In the genomic region with DNA sequence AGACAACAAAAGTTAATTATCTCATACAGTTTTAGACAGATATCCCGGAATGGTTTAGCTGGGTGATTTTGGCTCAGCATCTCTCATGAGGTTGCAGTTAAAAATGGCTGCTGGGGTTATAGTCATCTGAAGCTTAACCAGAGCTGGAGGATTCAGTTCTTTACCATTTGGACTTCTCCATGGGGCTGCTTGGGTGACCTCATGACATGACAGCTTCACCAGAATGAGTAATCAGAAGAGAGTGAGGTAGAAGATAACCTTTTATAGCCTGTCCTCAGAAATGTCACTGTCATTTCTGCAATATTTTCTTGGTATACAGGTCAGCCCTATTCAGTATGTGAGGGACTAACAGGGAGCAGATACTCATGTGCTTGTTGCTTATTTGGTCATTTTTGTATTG, we compare ENCODE assay signal across 1 cellular context.
TF ChIP-seq lines count a peak whose summit lies in the region.

No MANE protein-coding gene starts in this region.

TF ChIP-seq in GM12878, 131 proteins besides CTCF, POLR2A, EP300 and RAD21:
- TF ChIP-seq RB1 (IDR thresholded peaks at IDR 0.05; ENCODE audit: borderline replicate concordance), result no peak
- TF ChIP-seq CHD4 (IDR thresholded peaks at IDR 0.05), result no peak
- TF ChIP-seq, protein P1, sequence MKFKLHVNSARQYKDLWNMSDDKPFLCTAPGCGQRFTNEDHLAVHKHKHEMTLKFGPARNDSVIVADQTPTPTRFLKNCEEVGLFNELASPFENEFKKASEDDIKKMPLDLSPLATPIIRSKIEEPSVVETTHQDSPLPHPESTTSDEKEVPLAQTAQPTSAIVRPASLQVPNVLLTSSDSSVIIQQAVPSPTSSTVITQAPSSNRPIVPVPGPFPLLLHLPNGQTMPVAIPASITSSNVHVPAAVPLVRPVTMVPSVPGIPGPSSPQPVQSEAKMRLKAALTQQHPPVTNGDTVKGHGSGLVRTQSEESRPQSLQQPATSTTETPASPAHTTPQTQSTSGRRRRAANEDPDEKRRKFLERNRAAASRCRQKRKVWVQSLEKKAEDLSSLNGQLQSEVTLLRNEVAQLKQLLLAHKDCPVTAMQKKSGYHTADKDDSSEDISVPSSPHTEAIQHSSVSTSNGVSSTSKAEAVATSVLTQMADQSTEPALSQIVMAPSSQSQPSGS (IDR thresholded peaks at IDR 0.05; ENCODE audit: low read length), result no peak
- TF ChIP-seq, protein P2, sequence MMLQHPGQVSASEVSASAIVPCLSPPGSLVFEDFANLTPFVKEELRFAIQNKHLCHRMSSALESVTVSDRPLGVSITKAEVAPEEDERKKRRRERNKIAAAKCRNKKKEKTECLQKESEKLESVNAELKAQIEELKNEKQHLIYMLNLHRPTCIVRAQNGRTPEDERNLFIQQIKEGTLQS (IDR thresholded peaks at IDR 0.05; ENCODE audit: borderline replicate concordance, extremely low read depth, low read depth, low read length), result no peak
- no peak for TF ChIP-seq PAX5 (IDR thresholded peaks at IDR 0.05; ENCODE audit: borderline replicate concordance, low read depth, low read length)
- no peak for TF ChIP-seq SPI1 (IDR thresholded peaks at IDR 0.05; ENCODE audit: borderline replicate concordance, insufficient read depth, low read depth, low read length)
- no peak for TF ChIP-seq SMAD1 (IDR thresholded peaks at IDR 0.05; ENCODE audit: low read depth, partially characterized antibody)
- no peak for TF ChIP-seq IKZF1 (conservative IDR thresholded peaks at IDR 0.05)
- TF ChIP-seq, protein P3, sequence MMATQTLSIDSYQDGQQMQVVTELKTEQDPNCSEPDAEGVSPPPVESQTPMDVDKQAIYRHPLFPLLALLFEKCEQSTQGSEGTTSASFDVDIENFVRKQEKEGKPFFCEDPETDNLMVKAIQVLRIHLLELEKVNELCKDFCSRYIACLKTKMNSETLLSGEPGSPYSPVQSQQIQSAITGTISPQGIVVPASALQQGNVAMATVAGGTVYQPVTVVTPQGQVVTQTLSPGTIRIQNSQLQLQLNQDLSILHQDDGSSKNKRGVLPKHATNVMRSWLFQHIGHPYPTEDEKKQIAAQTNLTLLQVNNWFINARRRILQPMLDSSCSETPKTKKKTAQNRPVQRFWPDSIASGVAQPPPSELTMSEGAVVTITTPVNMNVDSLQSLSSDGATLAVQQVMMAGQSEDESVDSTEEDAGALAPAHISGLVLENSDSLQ (IDR thresholded peaks at IDR 0.05), result no peak
- no peak for TF ChIP-seq MYB (IDR thresholded peaks at IDR 0.05; ENCODE audit: borderline replicate concordance, low read depth, low read length)
- TF ChIP-seq, protein P4, sequence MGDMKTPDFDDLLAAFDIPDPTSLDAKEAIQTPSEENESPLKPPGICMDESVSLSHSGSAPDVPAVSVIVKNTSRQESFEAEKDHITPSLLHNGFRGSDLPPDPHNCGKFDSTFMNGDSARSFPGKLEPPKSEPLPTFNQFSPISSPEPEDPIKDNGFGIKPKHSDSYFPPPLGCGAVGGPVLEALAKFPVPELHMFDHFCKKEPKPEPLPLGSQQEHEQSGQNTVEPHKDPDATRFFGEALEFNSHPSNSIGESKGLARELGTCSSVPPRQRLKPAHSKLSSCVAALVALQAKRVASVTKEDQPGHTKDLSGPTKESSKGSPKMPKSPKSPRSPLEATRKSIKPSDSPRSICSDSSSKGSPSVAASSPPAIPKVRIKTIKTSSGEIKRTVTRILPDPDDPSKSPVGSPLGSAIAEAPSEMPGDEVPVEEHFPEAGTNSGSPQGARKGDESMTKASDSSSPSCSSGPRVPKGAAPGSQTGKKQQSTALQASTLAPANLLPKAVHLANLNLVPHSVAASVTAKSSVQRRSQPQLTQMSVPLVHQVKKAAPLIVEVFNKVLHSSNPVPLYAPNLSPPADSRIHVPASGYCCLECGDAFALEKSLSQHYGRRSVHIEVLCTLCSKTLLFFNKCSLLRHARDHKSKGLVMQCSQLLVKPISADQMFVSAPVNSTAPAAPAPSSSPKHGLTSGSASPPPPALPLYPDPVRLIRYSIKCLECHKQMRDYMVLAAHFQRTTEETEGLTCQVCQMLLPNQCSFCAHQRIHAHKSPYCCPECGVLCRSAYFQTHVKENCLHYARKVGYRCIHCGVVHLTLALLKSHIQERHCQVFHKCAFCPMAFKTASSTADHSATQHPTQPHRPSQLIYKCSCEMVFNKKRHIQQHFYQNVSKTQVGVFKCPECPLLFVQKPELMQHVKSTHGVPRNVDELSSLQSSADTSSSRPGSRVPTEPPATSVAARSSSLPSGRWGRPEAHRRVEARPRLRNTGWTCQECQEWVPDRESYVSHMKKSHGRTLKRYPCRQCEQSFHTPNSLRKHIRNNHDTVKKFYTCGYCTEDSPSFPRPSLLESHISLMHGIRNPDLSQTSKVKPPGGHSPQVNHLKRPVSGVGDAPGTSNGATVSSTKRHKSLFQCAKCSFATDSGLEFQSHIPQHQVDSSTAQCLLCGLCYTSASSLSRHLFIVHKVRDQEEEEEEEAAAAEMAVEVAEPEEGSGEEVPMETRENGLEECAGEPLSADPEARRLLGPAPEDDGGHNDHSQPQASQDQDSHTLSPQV (IDR thresholded peaks at IDR 0.05), result no peak
- no peak for TF ChIP-seq BMI1 (IDR thresholded peaks at IDR 0.05; ENCODE audit: borderline replicate concordance)
- no peak for TF ChIP-seq POLR2AphosphoS2 (IDR thresholded peaks at IDR 0.05; ENCODE audit: low read depth, low read length)
- TF ChIP-seq MEF2B (IDR thresholded peaks at IDR 0.05; ENCODE audit: partially characterized antibody, poor library complexity, severe bottlenecking), result no peak
- TF ChIP-seq, protein P5, sequence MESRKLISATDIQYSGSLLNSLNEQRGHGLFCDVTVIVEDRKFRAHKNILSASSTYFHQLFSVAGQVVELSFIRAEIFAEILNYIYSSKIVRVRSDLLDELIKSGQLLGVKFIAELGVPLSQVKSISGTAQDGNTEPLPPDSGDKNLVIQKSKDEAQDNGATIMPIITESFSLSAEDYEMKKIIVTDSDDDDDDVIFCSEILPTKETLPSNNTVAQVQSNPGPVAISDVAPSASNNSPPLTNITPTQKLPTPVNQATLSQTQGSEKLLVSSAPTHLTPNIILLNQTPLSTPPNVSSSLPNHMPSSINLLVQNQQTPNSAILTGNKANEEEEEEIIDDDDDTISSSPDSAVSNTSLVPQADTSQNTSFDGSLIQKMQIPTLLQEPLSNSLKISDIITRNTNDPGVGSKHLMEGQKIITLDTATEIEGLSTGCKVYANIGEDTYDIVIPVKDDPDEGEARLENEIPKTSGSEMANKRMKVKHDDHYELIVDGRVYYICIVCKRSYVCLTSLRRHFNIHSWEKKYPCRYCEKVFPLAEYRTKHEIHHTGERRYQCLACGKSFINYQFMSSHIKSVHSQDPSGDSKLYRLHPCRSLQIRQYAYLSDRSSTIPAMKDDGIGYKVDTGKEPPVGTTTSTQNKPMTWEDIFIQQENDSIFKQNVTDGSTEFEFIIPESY (IDR thresholded peaks at IDR 0.05), result no peak
- no peak for TF ChIP-seq CREB1 (IDR thresholded peaks at IDR 0.05; ENCODE audit: low read depth)
- no peak for TF ChIP-seq BCL11A (IDR thresholded peaks at IDR 0.05; ENCODE audit: low read depth, low read length)
- TF ChIP-seq ZNF384 (IDR thresholded peaks at IDR 0.05; ENCODE audit: borderline replicate concordance, low read depth, low read length), result no peak
